9 cellular contexts compared by ENCODE assay signal in the genomic region with DNA sequence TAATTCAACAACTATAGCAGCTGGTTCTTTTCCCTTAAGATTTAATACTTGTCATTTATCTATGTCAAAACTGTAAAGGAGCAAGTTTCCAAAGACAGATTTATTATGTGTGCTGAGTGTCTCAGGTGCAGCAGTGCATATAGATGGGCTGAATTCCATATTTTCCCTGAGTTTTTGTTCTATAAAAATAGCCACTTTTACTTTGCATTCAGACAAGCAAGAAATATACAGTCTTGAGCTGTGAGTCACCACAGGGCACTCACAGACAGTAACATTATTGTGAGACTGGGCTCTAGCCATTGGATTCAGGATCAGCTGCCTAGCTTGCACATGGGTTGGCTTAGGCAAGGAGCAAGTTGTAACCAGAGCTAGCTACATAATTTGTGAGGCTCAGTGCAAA.
DNase-seq lines count a peak whose midpoint lies in the region; ATAC-seq and TF ChIP-seq lines count a peak whose summit lies in the region.
"Had no signal": no experiment of that assay in that cellular context is flagged by ENCODE, and none has a peak within 500 bp of the region (broad histone marks: within the 10 kb centered on the region; RNA-seq: fewer than 3 reads in every experiment).

No MANE protein-coding gene starts in this region.

- TF ChIP-seq CTCF in AG10803 (conservative IDR thresholded peaks at IDR 0.05; ENCODE audit: low read length) = no peak
- no peak for TF ChIP-seq CTCF in omental fat pad (IDR thresholded peaks at IDR 0.05)

- DNase-seq in AG10803 (ENCODE audit: low read depth) (peak; percentile 68), NCI-H526 treated with DMSO at 0.1 percent for 48 hours (lab: John Stamatoyannopoulos, UW) (peak; percentile 34), fibroblast of gingiva (ENCODE audit: low read depth) (peak; percentile 65), omental fat pad (ENCODE audit: low spot score) (no peak), NCI-H187 treated with DMSO at 0.1 percent for 48 hours (lab: John Stamatoyannopoulos, UW) (no peak), CD1c-positive myeloid dendritic cell (ENCODE audit: extremely low spot score) (no peak)
- DNase-seq in stimulated activated CD4-positive, alpha-beta T cell treated with anti-CD3 and anti-CD28 coated beads, Interleukin-4, amount 100 ng/mL, for 4 hours = no peak
- no peak for DNase-seq in central memory CD4-positive, alpha-beta T cell
- DNase-seq: activated CD4-positive, alpha-beta T cell treated with anti-CD3 and anti-CD28 coated beads, Interleukin-2, amount 50 U/mL, for 4 hours had no signal

- H3K4me3 ChIP-seq in AG10803 (ENCODE audit: low read length) = no peak overlapping the region

- ATAC-seq in omental fat pad (ENCODE audit: low FRiP score) = peak; percentile 79

Comparison
In these comparisons a context has a peak if more than half of its experiments do, and no peak if none do; other contexts are left out.
1. DNase-seq: peak in AG10803 (single experiment), NCI-H526 treated with DMSO at 0.1 percent for 48 hours (single experiment) and fibroblast of gingiva (single experiment); none in omental fat pad (single experiment), stimulated activated CD4-positive, alpha-beta T cell treated with anti-CD3 and anti-CD28 coated beads, Interleukin-4, amount 100 ng/mL, for 4 hours (0 of 2), NCI-H187 treated with DMSO at 0.1 percent for 48 hours (single experiment), central memory CD4-positive, alpha-beta T cell (single experiment) and CD1c-positive myeloid dendritic cell (single experiment).